34 cellular contexts compared by ENCODE assay signal in genomic region chr6:130834482-130835251, GRCh38. TPM values are rescaled to one million over a fixed set of nuclear protein-coding genes. Genes with fewer than 3 reads are reported as not detected.
"Had no signal": no experiment of that assay in that cellular context is flagged by ENCODE, and none has a peak within 500 bp of the region (broad histone marks: within the 10 kb centered on the region; RNA-seq: fewer than 3 reads in every experiment).

No MANE protein-coding gene starts in this region.

- H3K27ac ChIP-seq: adrenal gland, body of pancreas, colonic mucosa, foreskin keratinocyte, gastrocnemius medialis, heart right ventricle had no signal

- H3K9me3 ChIP-seq: adrenal gland, body of pancreas, colonic mucosa, gastrocnemius medialis, heart right ventricle had no signal

- DNase-seq: activated CD4-positive, alpha-beta memory T cell treated with anti-CD3 and anti-CD28 coated beads for 36 hours; activated CD4-positive, alpha-beta T cell treated with anti-CD3 and anti-CD28 coated beads for 36 hours; activated CD4-positive, alpha-beta T cell treated with anti-CD3 and anti-CD28 coated beads, Interleukin-2, amount 10 ng/mL, durations not matched to agents 24 days and 14 days; activated CD4-positive, CD25-positive, alpha-beta regulatory T cell; activated CD4-positive, CD25-positive, alpha-beta regulatory T cell treated with anti-CD3 and anti-CD28 coated beads, Interleukin-2, amount 50 U/mL, for 72 hours; activated CD8-positive, alpha-beta memory T cell treated with anti-CD3 and anti-CD28 coated beads, Interleukin-2, amount 10 ng/mL, durations not matched to agents 7 days and 5 days; activated CD8-positive, alpha-beta memory T cell treated with anti-CD3 and anti-CD28 coated beads, Interleukin-2, amount 50 U/mL, for 4 hours; activated CD8-positive, alpha-beta T cell treated with anti-CD3 and anti-CD28 coated beads, Interleukin-2, amount 10 ng/mL, durations not matched to agents 7 days and 5 days; activated effector memory CD4-positive, alpha-beta T cell treated with anti-CD3 and anti-CD28 coated beads, Interleukin-2, amount 50 U/mL, for 16 hours; activated naive CD4-positive, alpha-beta T cell treated with anti-CD3 and anti-CD28 coated beads for 36 hours; activated naive CD8-positive, alpha-beta T cell treated with anti-CD3 and anti-CD28 coated beads for 36 hours; activated naive CD8-positive, alpha-beta T cell treated with anti-CD3 and anti-CD28 coated beads, Interleukin-2, amount 50 U/mL, for 24 hours; activated T-cell treated with anti-CD3 and anti-CD28 coated beads, Interleukin-2, amount 50 U/mL, for 1 hour; activated T-cell treated with anti-CD3 and anti-CD28 coated beads, Interleukin-2, amount 50 U/mL, for 48 hours; adrenal gland; amygdala; aorta; body of pancreas; central memory CD4-positive, alpha-beta T cell; cerebellar nuclear complex; colonic mucosa; effector CD8-positive, alpha-beta T cell; foreskin keratinocyte; gastrocnemius medialis; heart right ventricle; T-helper 1 cell; T-helper 2 cell had no signal

- H3K27me3 ChIP-seq: adrenal gland, body of pancreas, colonic mucosa, foreskin keratinocyte, gastrocnemius medialis, heart right ventricle had no signal

- ATAC-seq: activated CD4-positive, alpha-beta T cell treated with anti-CD3 and anti-CD28 coated beads for 36 hours; activated CD8-positive, alpha-beta memory T cell treated with anti-CD3 and anti-CD28 coated beads, Interleukin-2, amount 10 ng/mL, durations not matched to agents 7 days and 5 days; activated CD8-positive, alpha-beta T cell treated with anti-CD3 and anti-CD28 coated beads, Interleukin-2, amount 10 ng/mL, durations not matched to agents 7 days and 5 days; activated naive CD8-positive, alpha-beta T cell treated with anti-CD3 and anti-CD28 coated beads, Interleukin-2, amount 50 U/mL, for 24 hours; body of pancreas; esophagus mucosa; foreskin keratinocyte; gastrocnemius medialis; heart right ventricle had no signal

- H3K4me1 ChIP-seq: adrenal gland, body of pancreas, colonic mucosa, foreskin keratinocyte, gastrocnemius medialis, heart right ventricle had no signal

- H3K36me3 ChIP-seq: adrenal gland, colonic mucosa, gastrocnemius medialis had no signal

- H3K4me3 ChIP-seq: adrenal gland, body of pancreas, colonic mucosa, gastrocnemius medialis, heart right ventricle had no signal

RNA-seq across cellular contexts. Expression of gene SMLR1, which starts 7.5 kb away (rescaled TPM):
- total RNA-seq: activated CD4-positive, alpha-beta memory T cell treated with anti-CD3 and anti-CD28 coated beads for 36 hours; activated CD4-positive, alpha-beta T cell treated with anti-CD3 and anti-CD28 coated beads for 36 hours; activated CD4-positive, alpha-beta T cell treated with anti-CD3 and anti-CD28 coated beads, Interleukin-2, amount 10 ng/mL, durations not matched to agents 24 days and 14 days; activated CD8-positive, alpha-beta memory T cell treated with anti-CD3 and anti-CD28 coated beads for 36 hours; activated CD8-positive, alpha-beta memory T cell treated with anti-CD3 and anti-CD28 coated beads, Interleukin-2, amount 10 ng/mL, durations not matched to agents 7 days and 5 days; activated CD8-positive, alpha-beta T cell treated with anti-CD3 and anti-CD28 coated beads, Interleukin-2, amount 10 ng/mL, durations not matched to agents 7 days and 5 days; activated naive CD4-positive, alpha-beta T cell treated with anti-CD3 and anti-CD28 coated beads for 36 hours; activated naive CD8-positive, alpha-beta T cell treated with anti-CD3 and anti-CD28 coated beads for 36 hours; activated T-helper 1 cell treated with anti-CD3 and anti-CD28 coated beads, Interleukin-12 subunit alpha, Interleukin-12 subunit beta, Interleukin-2, Interleukin-4 antibody, amounts not matched to agents 30 ng/mL and 10 ng/mL and 1 ng/mL, durations not matched to agents 14 hours and 24 hours and 36 hours; activated T-helper 2 cell treated with anti-CD3 and anti-CD28 coated beads, Interferon-gamma antibody, Interleukin-2, Interleukin-4, amounts not matched to agents 10 μg/mL and 5 μg/mL and 100 μg/mL, durations not matched to agents 14 hours and 24 hours and 36 hours; aorta; colonic mucosa; dermis microvascular lymphatic vessel endothelial cell; epithelial cell of proximal tubule; esophagus mucosa; foreskin keratinocyte; gastrocnemius medialis; glomerular endothelial cell; heart right ventricle had no signal
- polyA plus RNA-seq: foreskin keratinocyte, heart right ventricle had no signal
